In the genomic region with DNA sequence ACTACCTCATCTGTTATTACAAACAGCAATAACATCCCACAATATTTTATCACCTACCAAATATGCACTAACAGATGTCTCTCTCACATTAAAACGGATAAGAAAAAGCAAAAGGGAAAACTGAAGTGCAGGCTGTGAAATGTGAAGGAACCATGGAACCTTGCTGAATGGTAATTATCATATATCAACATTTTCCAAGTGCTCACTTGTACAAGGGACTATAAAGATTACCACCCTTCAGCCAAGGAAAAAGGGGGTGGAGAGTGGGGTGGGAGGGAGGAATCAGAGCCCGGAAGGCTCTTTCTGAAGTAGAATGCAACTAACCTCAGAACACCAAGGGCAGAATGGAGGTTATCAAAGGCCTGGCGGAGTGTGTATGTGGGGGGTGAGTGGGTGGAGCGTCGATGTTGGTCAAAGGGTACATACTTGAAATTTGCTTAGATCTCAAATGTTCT, we compare ENCODE assay signal across 8 cellular contexts. TPM values are rescaled to one million over a fixed set of nuclear protein-coding genes. Genes with fewer than 3 reads are reported as not detected.
DNase-seq lines count a peak whose midpoint lies in the region; ATAC-seq and TF ChIP-seq lines count a peak whose summit lies in the region.

No MANE protein-coding gene starts in this region.

- no peak overlapping the region for H2AFZ ChIP-seq in KMS-11 (ENCODE audit: low read depth)

- peaks cover 6% of the 10 kb centered on the region for H3K27me3 Mint-ChIP-seq in activated T-helper 1 cell treated with anti-CD3 and anti-CD28 coated beads, Interleukin-12 subunit alpha, Interleukin-12 subunit beta, Interleukin-2, Interleukin-4 antibody, amounts not matched to agents 30 ng/mL and 10 ng/mL and 1 ng/mL, durations not matched to agents 14 hours and 24 hours and 36 hours (ENCODE audit: insufficient read depth)

- peak overlapping the region; percentile 56; the same call in 1 of the 2 replicates for H3K4me2 ChIP-seq in KMS-11

- H3K27ac Mint-ChIP-seq in activated T-helper 1 cell treated with anti-CD3 and anti-CD28 coated beads, Interleukin-12 subunit alpha, Interleukin-12 subunit beta, Interleukin-2, Interleukin-4 antibody, amounts not matched to agents 30 ng/mL and 10 ng/mL and 1 ng/mL, durations not matched to agents 14 hours and 24 hours and 36 hours: peak overlapping the region; percentile 99

- ATAC-seq in heart right ventricle (peak in 6 of 8 donors; percentile 30 to 57 (median 40)), GM18909 (IDR thresholded peaks at IDR 0.05; ENCODE audit: poor library complexity, unreplicated experiment) (no peak), esophagus mucosa (no peak), HG02759 (IDR thresholded peaks at IDR 0.05; ENCODE audit: unreplicated experiment) (no peak)

- H3K9me3 Mint-ChIP-seq in activated T-helper 1 cell treated with anti-CD3 and anti-CD28 coated beads, Interleukin-12 subunit alpha, Interleukin-12 subunit beta, Interleukin-2, Interleukin-4 antibody, amounts not matched to agents 30 ng/mL and 10 ng/mL and 1 ng/mL, durations not matched to agents 14 hours and 24 hours and 36 hours: peaks cover 4% of the 10 kb centered on the region

- intact Hi-C loops in activated T-helper 1 cell treated with anti-CD3 and anti-CD28 coated beads, Interleukin-12 subunit alpha, Interleukin-12 subunit beta, Interleukin-2, Interleukin-4 antibody, amounts not matched to agents 30 ng/mL and 10 ng/mL and 1 ng/mL, durations not matched to agents 14 hours and 24 hours and 36 hours (cut with micrococcal nuclease): loop anchor here (2.0 kb wide), 1 partner anchor 14 kb away; no protein-coding TSS in a partner anchor
- intact Hi-C loops in heart right ventricle (cut with DNase I): loop anchor here in 1 of 10 donors (10.0 kb wide), 1 partner anchor 356 kb away; a partner anchor contains a TSS

- H3K36me3 Mint-ChIP-seq in activated T-helper 1 cell treated with anti-CD3 and anti-CD28 coated beads, Interleukin-12 subunit alpha, Interleukin-12 subunit beta, Interleukin-2, Interleukin-4 antibody, amounts not matched to agents 30 ng/mL and 10 ng/mL and 1 ng/mL, durations not matched to agents 14 hours and 24 hours and 36 hours (ENCODE audit: low read depth): peaks cover 16% of the 10 kb centered on the region

- H3K9ac ChIP-seq in KMS-11: no peak overlapping the region

- 14 to 16% methylated on average over 5 of the region's 5 CpGs for WGBS in heart right ventricle, 2 donors

- peaks cover 18% of the 10 kb centered on the region; the same call in 1 of the 2 replicates for H3K79me2 ChIP-seq in KMS-11 (ENCODE audit: insufficient read depth, low read depth)

- H4K20me1 ChIP-seq in KMS-11 (ENCODE audit: insufficient read depth): no peaks in the 10 kb centered on the region

- no peak for DNase-seq in BE2C
- peak; percentile 8 for DNase-seq in activated T-helper 1 cell treated with anti-CD3 and anti-CD28 coated beads, Interleukin-12 subunit alpha, Interleukin-12 subunit beta, Interleukin-2, Interleukin-4 antibody, amounts not matched to agents 30 ng/mL and 10 ng/mL and 1 ng/mL, durations not matched to agents 14 hours and 24 hours and 36 hours (ENCODE audit: low spot score)
- peak in 1 of 2 donors; percentile 17 for DNase-seq in heart right ventricle
- peak; percentile 9 to 23 for DNase-seq in stimulated activated CD4-positive, alpha-beta T cell treated with anti-CD3 and anti-CD28 coated beads, Interleukin-4, amount 100 ng/mL, for 4 hours

- peaks cover 3% of the 10 kb centered on the region; the same call in 1 of the 2 replicates for H3K4me1 ChIP-seq in BE2C
- no peaks in the 10 kb centered on the region for H3K4me1 ChIP-seq in KMS-11 (ENCODE audit: low read depth, poor library complexity, severe bottlenecking)
- H3K4me1 ChIP-seq in heart right ventricle: peaks cover 4 to 57% (median 31%) of the 10 kb centered on the region in 9 donors

- peaks cover 9% of the 10 kb centered on the region for H3K4me1 Mint-ChIP-seq in activated T-helper 1 cell treated with anti-CD3 and anti-CD28 coated beads, Interleukin-12 subunit alpha, Interleukin-12 subunit beta, Interleukin-2, Interleukin-4 antibody, amounts not matched to agents 30 ng/mL and 10 ng/mL and 1 ng/mL, durations not matched to agents 14 hours and 24 hours and 36 hours (ENCODE audit: low read depth)

- H3K4me3 ChIP-seq in BE2C (ENCODE audit: low read depth, low read length) (peak overlapping the region; percentile 98), KMS-11 (IDR thresholded peaks at IDR 0.05; ENCODE audit: insufficient read depth, low read depth, low read length) (no peak overlapping the region), heart right ventricle (peak overlapping the region in 9 of 10 donors; percentile 62 to 99 (median 83))

- H3K27me3 ChIP-seq in BE2C (no peaks in the 10 kb centered on the region), KMS-11 (ENCODE audit: insufficient read depth, low read depth) (no peaks in the 10 kb centered on the region), heart right ventricle (no peaks in the 10 kb centered on the region)

- H3K27ac ChIP-seq in KMS-11 (no peak overlapping the region), heart right ventricle (peak overlapping the region in 9 of 10 donors; percentile 91 to 99 (median 97))

- H3K4me3 Mint-ChIP-seq in activated T-helper 1 cell treated with anti-CD3 and anti-CD28 coated beads, Interleukin-12 subunit alpha, Interleukin-12 subunit beta, Interleukin-2, Interleukin-4 antibody, amounts not matched to agents 30 ng/mL and 10 ng/mL and 1 ng/mL, durations not matched to agents 14 hours and 24 hours and 36 hours: peak overlapping the region; percentile 95

- H3K36me3 ChIP-seq in BE2C: peaks cover 12% of the 10 kb centered on the region
- no peaks in the 10 kb centered on the region for H3K36me3 ChIP-seq in KMS-11 (ENCODE audit: insufficient read depth)
- peaks cover 0 to 37% (median 7%) of the 10 kb centered on the region in 9 donors for H3K36me3 ChIP-seq in heart right ventricle

- no peaks in the 10 kb centered on the region for H3K9me3 ChIP-seq in BE2C
- no peaks in the 10 kb centered on the region for H3K9me3 ChIP-seq in heart right ventricle

- no peak for TF ChIP-seq CTCF in BE2C (IDR thresholded peaks at IDR 0.05; ENCODE audit: low read depth, low read length)
- TF ChIP-seq CTCF in KMS-11 (conservative IDR thresholded peaks at IDR 0.05; ENCODE audit: low read depth, low read length): no peak
- TF ChIP-seq CTCF in heart right ventricle (IDR thresholded peaks at IDR 0.05): no peak

RNA-seq across cellular contexts. Expression of a gene that starts 1.2 kb away (rescaled TPM):
- polyA plus RNA-seq in BE2C (2012; ENCODE audit: insufficient read depth, insufficient read length, low read depth): 56.5 TPM
- 70.3 and 75.6 TPM in 2 replicates for total RNA-seq in activated T-helper 1 cell treated with anti-CD3 and anti-CD28 coated beads, Interleukin-12 subunit alpha, Interleukin-12 subunit beta, Interleukin-2, Interleukin-4 antibody, amounts not matched to agents 30 ng/mL and 10 ng/mL and 1 ng/mL, durations not matched to agents 14 hours and 24 hours and 36 hours
- total RNA-seq in heart right ventricle (10 to 100 TPM; 47.6 to 89.8 (median 58.7) TPM), esophagus mucosa (53.0 TPM)
- 10 to 100 TPM; 17.3 to 34.4 TPM for polyA plus RNA-seq in heart right ventricle

Comparison
In these comparisons a context has a peak if more than half of its experiments do, and no peak if none do; other contexts are left out.
1. ATAC-seq: peak in heart right ventricle (6 of 8); none in GM18909 (single experiment), esophagus mucosa (single experiment) and HG02759 (single experiment).